ENCODE assay signal across 17 cellular contexts in the genomic region with DNA sequence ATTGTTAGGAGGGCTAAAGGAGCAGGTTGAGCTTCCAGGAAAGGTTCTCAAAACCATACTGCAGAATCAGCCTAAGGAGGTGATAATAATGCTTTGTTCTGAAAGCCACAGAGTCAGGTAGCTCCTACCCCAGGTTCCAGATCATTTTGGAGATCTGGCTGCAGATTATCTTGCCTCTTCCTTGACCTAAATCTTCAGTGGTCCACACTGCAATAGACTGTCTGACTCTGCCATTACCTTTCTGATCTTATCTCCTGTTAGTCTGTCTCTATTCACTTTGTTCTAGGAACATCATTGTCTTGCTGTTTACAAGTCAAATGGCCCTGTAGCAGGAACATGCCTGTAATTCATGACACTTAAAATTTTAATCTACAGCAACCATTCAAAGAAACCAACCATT.
DNase-seq lines count a peak whose midpoint lies in the region; ATAC-seq and TF ChIP-seq lines count a peak whose summit lies in the region.
"Had no signal": no experiment of that assay in that cellular context is flagged by ENCODE, and none has a peak within 500 bp of the region (broad histone marks: within the 10 kb centered on the region; RNA-seq: fewer than 3 reads in every experiment).

No MANE protein-coding gene starts in this region.

- no peaks in the 10 kb centered on the region for H3K9me3 ChIP-seq in DND-41 (ENCODE audit: insufficient read depth, low read length, severe bottlenecking)
- H3K9me3 ChIP-seq in T-helper 17 cell (ENCODE audit: control insufficient read depth, low read length, poor library complexity, severe bottlenecking) = no peaks in the 10 kb centered on the region
- H3K9me3 ChIP-seq in tibial nerve = no peaks in the 10 kb centered on the region

- TF ChIP-seq POLR2A in tibial nerve (IDR thresholded peaks at IDR 0.05) = no peak

- H3K4me3 Mint-ChIP-seq in T-helper 17 cell = no peak overlapping the region
- H3K4me3 Mint-ChIP-seq: B cell; CD8-positive, alpha-beta T cell had no signal

- peaks cover 7% of the 10 kb centered on the region; the same call in 1 of the 2 replicates for H3K79me2 ChIP-seq in DND-41 (ENCODE audit: insufficient read depth, low read length)

- peaks cover 4% of the 10 kb centered on the region for H3K4me1 Mint-ChIP-seq in T-helper 17 cell
- H3K4me1 Mint-ChIP-seq: B cell had no signal

- no peak overlapping the region for H3K4me3 ChIP-seq in DND-41 (ENCODE audit: low read depth in 1 of 2, low read length in 2 of 2)
- H3K4me3 ChIP-seq in Jurkat, Clone E6-1 (ENCODE audit: low read length) = no peak overlapping the region
- H3K4me3 ChIP-seq in tibial nerve = no peak overlapping the region
- H3K4me3 ChIP-seq: BLaER1 treated with 17β-estradiol and CSF1 and Interleukin-3, amounts not matched to agents 10 nM and 100 nM; GM12878 had no signal

- H3K27me3 ChIP-seq in DND-41 (ENCODE audit: insufficient read depth, low read length, poor library complexity) (no peaks in the 10 kb centered on the region), tibial nerve (no peaks in the 10 kb centered on the region)
- H3K27me3 ChIP-seq: BLaER1 treated with 17β-estradiol and CSF1 and Interleukin-3, amounts not matched to agents 10 nM and 100 nM had no signal

- no peak overlapping the region for H2AFZ ChIP-seq in DND-41 (ENCODE audit: low read depth, low read length)

- ATAC-seq in DND-41 (ENCODE audit: insufficient read depth, low read depth) (0 out of 3 replicates have a peak, but pooled peaks have one; percentile 31), T-helper 17 cell (peak; percentile 21), HG02938 (IDR thresholded peaks at IDR 0.05; ENCODE audit: unreplicated experiment) (no peak)
- ATAC-seq: CD8-positive, alpha-beta T cell; GM12878 had no signal

- H3K4me1 ChIP-seq in DND-41 (ENCODE audit: insufficient read depth, low read length) = no peaks in the 10 kb centered on the region
- no peaks in the 10 kb centered on the region for H3K4me1 ChIP-seq in tibial nerve
- H3K4me1 ChIP-seq: BLaER1 treated with 17β-estradiol and CSF1 and Interleukin-3, amounts not matched to agents 10 nM and 100 nM had no signal

- no peak for TF ChIP-seq EP300 in tibial nerve (IDR thresholded peaks at IDR 0.05)

- peak overlapping the region; percentile 43 for H3K27ac Mint-ChIP-seq in T-helper 17 cell
- H3K27ac Mint-ChIP-seq: B cell had no signal

- H3K27ac ChIP-seq in DND-41 (ENCODE audit: low read length) (no peak overlapping the region), tibial nerve (no peak overlapping the region)
- H3K27ac ChIP-seq: BLaER1 treated with 17β-estradiol and CSF1 and Interleukin-3, amounts not matched to agents 10 nM and 100 nM had no signal

- no peak overlapping the region for H3K4me2 ChIP-seq in DND-41 (ENCODE audit: insufficient read depth, low read length)
- H3K4me2 ChIP-seq: BLaER1 treated with 17β-estradiol and CSF1 and Interleukin-3, amounts not matched to agents 10 nM and 100 nM had no signal

- no peaks in the 10 kb centered on the region for H3K27me3 Mint-ChIP-seq in T-helper 17 cell
- H3K27me3 Mint-ChIP-seq: B cell had no signal

- TF ChIP-seq CTCF in DND-41 (IDR thresholded peaks at IDR 0.05; ENCODE audit: borderline replicate concordance, extremely low read depth, low read length, poor library complexity, severe bottlenecking) (no peak), tibial nerve (IDR thresholded peaks at IDR 0.05) (no peak)

- no peak for DNase-seq in DND-41
- peak; percentile 47 for DNase-seq in Jurkat, Clone E6-1 (ENCODE audit: low read depth, low spot score)
- DNase-seq in T-helper 17 cell = no peak
- DNase-seq in islet precursor cell = peak; percentile 56
- DNase-seq in 8988T = no peak
- DNase-seq in tibial nerve (ENCODE audit: low spot score in 2 of 2) = no peak
- no peak for DNase-seq in RKO (ENCODE audit: low spot score)
- DNase-seq: Calu3; CD8-positive, alpha-beta T cell; DMS79 treated with DMSO at 0.1 percent for 48 hours; EL; HCEC 1CT; IMR-90 had no signal

- no peaks in the 10 kb centered on the region for H3K36me3 ChIP-seq in DND-41 (ENCODE audit: insufficient read depth, low read length)
- H3K36me3 ChIP-seq in tibial nerve = no peaks in the 10 kb centered on the region

- no peaks in the 10 kb centered on the region; the same call in 1 of the 2 replicates for H4K20me1 ChIP-seq in DND-41 (ENCODE audit: insufficient read depth, low read length)

- H3K36me3 Mint-ChIP-seq in T-helper 17 cell (ENCODE audit: low read depth) = no peaks in the 10 kb centered on the region

- H3K9ac ChIP-seq in DND-41 (ENCODE audit: low read depth, low read length) = no peak overlapping the region
- H3K9ac ChIP-seq: BLaER1 treated with 17β-estradiol and CSF1 and Interleukin-3, amounts not matched to agents 10 nM and 100 nM had no signal

Comparison
In these comparisons a context has a peak if more than half of its experiments do, and no peak if none do; other contexts are left out.
1. DNase-seq: peak in Jurkat, Clone E6-1 (single experiment) and islet precursor cell (single experiment); none in DND-41 (single experiment), T-helper 17 cell (0 of 3), 8988T (single experiment), tibial nerve (0 of 2) and RKO (single experiment).